ENCODE assay signal across 8 cellular contexts in the genomic region with DNA sequence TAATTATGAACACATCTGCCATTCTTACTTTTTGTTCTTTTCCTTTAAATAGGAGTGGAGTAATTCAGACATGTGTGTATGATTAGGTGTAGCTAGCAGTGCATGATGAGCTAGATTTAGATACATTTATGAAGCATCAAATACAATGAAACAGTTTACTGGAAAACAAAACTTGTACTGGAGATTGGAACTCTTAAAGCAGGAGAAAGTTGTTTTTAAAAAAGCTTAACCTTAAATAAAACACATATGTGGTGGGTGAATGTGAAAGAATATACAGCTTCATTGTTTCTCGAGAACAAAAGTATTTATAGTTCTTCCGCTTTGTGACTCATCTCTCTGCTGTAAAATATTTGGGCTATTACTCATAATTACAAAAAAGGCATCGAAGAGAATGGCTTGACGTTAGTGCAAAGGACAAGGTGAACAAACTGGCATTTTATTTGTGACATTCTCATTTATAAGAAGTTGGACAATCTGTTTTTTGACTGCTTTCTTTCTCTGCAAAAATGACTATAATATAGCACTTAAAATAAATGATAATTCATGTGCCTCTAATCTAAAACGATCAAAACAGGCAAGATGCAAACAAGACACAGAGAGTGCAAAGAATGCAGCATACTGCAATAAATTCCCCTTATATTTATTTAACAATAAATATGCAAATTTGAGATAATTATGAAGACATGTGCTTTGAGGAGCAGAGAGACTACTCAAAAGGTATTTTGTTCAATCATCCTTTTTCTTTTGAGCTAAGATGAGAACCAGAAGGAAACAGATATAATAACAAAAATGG.
DNase-seq lines count a peak whose midpoint lies in the region; ATAC-seq and TF ChIP-seq lines count a peak whose summit lies in the region.

No MANE protein-coding gene starts in this region.

- H3K27ac ChIP-seq in psoas muscle (peak overlapping the region; percentile 54), stomach (no peak overlapping the region)
- H3K27ac ChIP-seq in naive thymus-derived CD4-positive, alpha-beta T cell (ENCODE audit: low read depth, low read length) = no peak overlapping the region

- H3K4me3 ChIP-seq in psoas muscle (peak overlapping the region; percentile 26), stomach (no peak overlapping the region)
- no peak overlapping the region for H3K4me3 ChIP-seq in naive thymus-derived CD4-positive, alpha-beta T cell (ENCODE audit: low read length)

- WGBS in psoas muscle, 3 donors = 13 to 18% (median 15%) methylated on average over 5 of the region's 5 CpGs
- WGBS in stomach, 5 donors = 30 to 48% (median 46%) methylated on average over 5 of the region's 5 CpGs

- H3K9me3 Mint-ChIP-seq in naive thymus-derived CD4-positive, alpha-beta T cell = peaks cover 0 to 4% (median 0%) of the 10 kb centered on the region in 11 donors

- POLR2A ChIA-PET in naive thymus-derived CD4-positive, alpha-beta T cell (lab: Charles Lee) = no interaction called here

- TF ChIP-seq EP300 in stomach (IDR thresholded peaks at IDR 0.05) = no peak

- no peaks in the 10 kb centered on the region for H3K36me3 ChIP-seq in psoas muscle (ENCODE audit: insufficient read depth in 1 of 2, low read depth in 1 of 2)
- no peaks in the 10 kb centered on the region for H3K36me3 ChIP-seq in stomach
- H3K36me3 ChIP-seq in naive thymus-derived CD4-positive, alpha-beta T cell (ENCODE audit: control insufficient read depth in 2 of 3, insufficient read depth in 3 of 3, low read length in 3 of 3) = no peaks in the 10 kb centered on the region

- no peaks in the 10 kb centered on the region for H3K4me1 Mint-ChIP-seq in naive thymus-derived CD4-positive, alpha-beta T cell

- peak; percentile 37 for DNase-seq in amniotic epithelial cell (ENCODE audit: low read depth)
- no peak for DNase-seq in psoas muscle
- no peak for DNase-seq in DMS 273 treated with DMSO at 0.1 percent for 48 hours (lab: John Stamatoyannopoulos, UW)
- no peak for DNase-seq in DMS79 (lab: John Stamatoyannopoulos, UW)
- no peak for DNase-seq in stomach
- DNase-seq in naive thymus-derived CD4-positive, alpha-beta T cell = no peak

- intact Hi-C loops in psoas muscle (cut with DNase I) = no loop called here
- intact Hi-C loops in stomach (cut with DNase I; ENCODE audit: low total_unique reads) = no loop called here
- intact Hi-C loops in naive thymus-derived CD4-positive, alpha-beta T cell (cut with micrococcal nuclease) = no loop called here

- peaks cover 16% of the 10 kb centered on the region for H3K4me1 ChIP-seq in psoas muscle
- H3K4me1 ChIP-seq in stomach = no peaks in the 10 kb centered on the region
- no peaks in the 10 kb centered on the region for H3K4me1 ChIP-seq in naive thymus-derived CD4-positive, alpha-beta T cell (ENCODE audit: control insufficient read depth in 2 of 2, insufficient read depth in 2 of 2, low read length in 2 of 2)

- TF ChIP-seq POLR2A in stomach (IDR thresholded peaks at IDR 0.05) = no peak

- ATAC-seq in GM19043 (IDR thresholded peaks at IDR 0.05; ENCODE audit: low read depth, unreplicated experiment) = peak; percentile 67
- peak; percentile 68 for ATAC-seq in HG03139 (IDR thresholded peaks at IDR 0.05; ENCODE audit: unreplicated experiment)
- ATAC-seq in psoas muscle = peak; percentile 70 to 89 (median 80)
- ATAC-seq in naive thymus-derived CD4-positive, alpha-beta T cell = no peak

- H3K27me3 ChIP-seq in psoas muscle (ENCODE audit: insufficient read depth in 3 of 3, low read length in 2 of 3) (no peaks in the 10 kb centered on the region), stomach (no peaks in the 10 kb centered on the region)
- no peaks in the 10 kb centered on the region for H3K27me3 ChIP-seq in naive thymus-derived CD4-positive, alpha-beta T cell (ENCODE audit: control insufficient read depth in 2 of 2, insufficient read depth in 2 of 2, low read length in 2 of 2)

- H3K9me3 ChIP-seq in psoas muscle (no peaks in the 10 kb centered on the region), stomach (no peaks in the 10 kb centered on the region)
- H3K9me3 ChIP-seq in naive thymus-derived CD4-positive, alpha-beta T cell (ENCODE audit: control insufficient read depth in 2 of 3, low read length in 3 of 3) = no peaks in the 10 kb centered on the region

- H3K27ac Mint-ChIP-seq in naive thymus-derived CD4-positive, alpha-beta T cell = no peak overlapping the region

- no peaks in the 10 kb centered on the region for H3K36me3 Mint-ChIP-seq in naive thymus-derived CD4-positive, alpha-beta T cell

- no peak overlapping the region for H3K4me3 Mint-ChIP-seq in naive thymus-derived CD4-positive, alpha-beta T cell

- CTCF ChIA-PET in naive thymus-derived CD4-positive, alpha-beta T cell (lab: Charles Lee) = no interaction called here

- TF ChIP-seq CTCF in psoas muscle (IDR thresholded peaks at IDR 0.05) (no peak), stomach (IDR thresholded peaks at IDR 0.05) (no peak)

- H3K27me3 Mint-ChIP-seq in naive thymus-derived CD4-positive, alpha-beta T cell = no peaks in the 10 kb centered on the region
